8 cellular contexts compared by ENCODE assay signal in the genomic region with DNA sequence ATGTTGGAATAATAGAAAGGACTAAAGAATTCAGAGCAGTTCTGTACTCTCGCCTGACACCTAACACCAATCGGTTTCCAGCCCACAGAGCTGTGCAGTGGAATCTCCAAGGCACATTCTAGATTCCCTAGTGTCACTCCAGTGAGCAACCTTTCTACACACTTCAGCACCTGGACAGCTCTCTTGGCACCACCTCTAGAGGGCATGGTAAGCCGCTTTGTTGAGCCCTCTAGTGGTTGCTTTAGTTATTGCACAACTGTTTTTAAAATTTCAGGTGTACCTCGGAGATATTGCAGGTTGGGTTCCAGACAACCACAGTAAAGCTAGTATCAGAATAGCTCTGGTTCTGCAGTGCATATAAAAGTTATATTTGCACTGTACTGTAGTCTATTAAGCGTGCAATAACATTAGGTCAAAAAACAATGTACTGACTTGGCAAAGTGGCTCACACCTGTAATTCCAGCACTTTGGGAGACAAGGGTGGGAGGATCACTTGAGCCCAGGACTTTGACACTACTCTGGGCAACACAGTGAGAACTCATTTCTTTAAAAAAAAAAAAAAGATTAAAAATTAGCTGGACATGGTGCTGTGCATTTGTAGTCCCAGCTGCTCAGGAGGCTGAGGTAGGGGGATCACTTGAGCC. TPM values are rescaled to one million over a fixed set of nuclear protein-coding genes. Genes with fewer than 3 reads are reported as not detected.
DNase-seq lines count a peak whose midpoint lies in the region; ATAC-seq, FAIRE-seq and TF ChIP-seq lines count a peak whose summit lies in the region.

No MANE protein-coding gene starts in this region.

- H4K20me1 ChIP-seq in HepG2 (ENCODE audit: insufficient read depth, low read length) = peaks cover 4% of the 10 kb centered on the region; the same call in 1 of the 2 replicates

- no peaks in the 10 kb centered on the region for H3K4me1 Mint-ChIP-seq in chondrocyte (ENCODE audit: low read depth)

- intact Hi-C loops in HepG2 (cut with micrococcal nuclease; ENCODE audit: unreplicated experiment) = no loop called here

- H3K9ac ChIP-seq in HepG2 (ENCODE audit: insufficient read depth, low read depth, low read length) = no peak overlapping the region

- TF ChIP-seq CTCF in chondrocyte (IDR thresholded peaks at IDR 0.05) (peak; percentile 97), HepG2 (CRISPR knock-in tag; IDR thresholded peaks at IDR 0.05) (peak; percentile 89)

- H3K9me3 Mint-ChIP-seq in chondrocyte (ENCODE audit: low read depth) = no peaks in the 10 kb centered on the region

- TF ChIP-seq EP300 in HepG2 (IDR thresholded peaks at IDR 0.05; ENCODE audit: low read depth in 2 of 2, low read length in 2 of 2) (peak in 1 of 2 experiments; percentile 10; a peak in 1 of 4 replicates), HepG2 (CRISPR knock-in tag; IDR thresholded peaks at IDR 0.05; ENCODE audit: borderline replicate concordance) (no peak)

- H3K4me2 ChIP-seq in HepG2 (ENCODE audit: low read depth, low read length) = no peak overlapping the region

- no peak overlapping the region for H3K27ac ChIP-seq in HepG2 (ENCODE audit: extremely low read length, insufficient read depth, low read length)

- CTCF ChIA-PET in HepG2 (lab: Yijun Ruan, JAX; ENCODE audit: low intra/inter-chr PET ratio, low total read pairs) = interaction anchor here (2.0 kb wide), 1 partner anchor 154 kb away, joined by 6 read pairs; no protein-coding TSS in a partner anchor

- H3K79me2 ChIP-seq in HepG2 (ENCODE audit: insufficient read depth, low read length) = no peaks in the 10 kb centered on the region

- in situ Hi-C loops in HepG2 (cut with HindIII; ENCODE audit: extremely low pct_ligation_motif_present, low pct_unique_long_range_greater_than_20kb) = no loop called here

- 3% methylated on average over 5 of the region's 5 CpGs for WGBS in HepG2 (ENCODE audit: low lambda C conversion rate)

- H3K27me3 ChIP-seq in HepG2 (ENCODE audit: control insufficient read depth in 1 of 2, insufficient read depth in 2 of 2, low read length in 2 of 2) = no peaks in the 10 kb centered on the region; a peak in 1 of 5 replicates

- H3K4me1 ChIP-seq in HepG2 (ENCODE audit: insufficient read depth, low read length) = peaks cover 7% of the 10 kb centered on the region

- H3K4me3 ChIP-seq in HepG2 (replicated peaks in 1 of 3; ENCODE audit: insufficient read depth in 1 of 3, low read depth in 2 of 3, low read length in 3 of 3) = no peak overlapping the region

- peak; percentile 99 for ATAC-seq in GM19043 (IDR thresholded peaks at IDR 0.05; ENCODE audit: low read depth, unreplicated experiment)
- peak; percentile 95 for ATAC-seq in HG03280 (IDR thresholded peaks at IDR 0.05; ENCODE audit: unreplicated experiment)
- ATAC-seq in HepG2 = peak; percentile 95

- BruUV-seq in HepG2 (replicated peaks; lab: Mats Ljungman, UMichigan) = no TSS peak

- DNase-seq in C1 segment of cervical spinal cord (lab: John Stamatoyannopoulos, UW) (peak in 10 of 14 donors; percentile 2 to 33 (median 6)), NCI-H510A (lab: John Stamatoyannopoulos, UW) (peak; percentile 58), chondrocyte (ENCODE audit: low spot score) (no peak), HepG2 (ENCODE audit: low spot score) (peak; percentile 85)
- peak; percentile 46 to 63 for DNase-seq in activated CD4-positive, alpha-beta T cell treated with anti-CD3 and anti-CD28 coated beads for 24 hours (ENCODE audit: low read depth in 2 of 2)
- DNase-seq in stimulated activated CD4-positive, alpha-beta T cell treated with anti-CD3 and anti-CD28 coated beads, TNF-alpha, amount 100 ng/mL, for 24 hours (ENCODE audit: low read depth in 3 of 3) = peak; percentile 19 to 63 (median 49)

- H3K36me3 ChIP-seq in HepG2 (replicated peaks in 1 of 2; ENCODE audit: control insufficient read depth in 1 of 2, insufficient read depth in 2 of 2, low read length in 2 of 2) = no peaks in the 10 kb centered on the region

- no peak overlapping the region for H3K27ac Mint-ChIP-seq in chondrocyte (ENCODE audit: unreplicated experiment)

- peak; percentile 72 for TF ChIP-seq RAD21 in HepG2 (CRISPR knock-in tag; IDR thresholded peaks at IDR 0.05)

- FAIRE-seq in HepG2 (lab: Jason Lieb, UNC) = peak; percentile 72

- no peak for TF ChIP-seq POLR2A in HepG2 (IDR thresholded peaks at IDR 0.05; ENCODE audit: insufficient read depth in 1 of 2, low read depth in 2 of 2, low read length in 2 of 2)

- peaks cover 32% of the 10 kb centered on the region for H3K27me3 Mint-ChIP-seq in chondrocyte (ENCODE audit: low read depth)

- POLR2A ChIA-PET in HepG2 (lab: Yijun Ruan, JAX) = no interaction called here

- H2AFZ ChIP-seq in HepG2 (ENCODE audit: low read length) = no peak overlapping the region

- no peaks in the 10 kb centered on the region for H3K36me3 Mint-ChIP-seq in chondrocyte (ENCODE audit: low read depth)

- H3K4me3 Mint-ChIP-seq in chondrocyte (ENCODE audit: unreplicated experiment) = no peak overlapping the region

- H3K9me3 ChIP-seq in HepG2 (ENCODE audit: low read length) = no peaks in the 10 kb centered on the region

TF ChIP-seq in HepG2, 621 proteins besides CTCF, POLR2A, EP300 and RAD21 (continues in another document):
- TF ChIP-seq SOX13 (IDR thresholded peaks at IDR 0.05) (no peak), SOX13 (CRISPR knock-in tag; conservative IDR thresholded peaks at IDR 0.05 in 1 of 2, IDR thresholded peaks at IDR 0.05 in 1 of 2) (peak in 1 of 2 experiments; percentile 68; a peak in 2 of 4 replicates), CCDC6 (CRISPR knock-in tag; IDR thresholded peaks at IDR 0.05) (peak; percentile 30; the same call in 1 of the 2 replicates), KDM1A (CRISPR knock-in tag; IDR thresholded peaks at IDR 0.05) (peak; percentile 56; the same call in 1 of the 2 replicates), SATB2 (CRISPR knock-in tag; IDR thresholded peaks at IDR 0.05) (peak; percentile 94; the same call in 1 of the 2 replicates), ZFX (CRISPR knock-in tag; IDR thresholded peaks at IDR 0.05; ENCODE audit: low read depth) (peak; percentile 25; the same call in 1 of the 2 replicates), RBM39 (IDR thresholded peaks at IDR 0.05; ENCODE audit: low read depth, low read length, poor library complexity, severe bottlenecking) (no peak), ARHGAP35 (CRISPR knock-in tag; IDR thresholded peaks at IDR 0.05; ENCODE audit: borderline replicate concordance) (peak; percentile 53; the same call in 1 of the 2 replicates), HNF4A (CRISPR knock-in tag; IDR thresholded peaks at IDR 0.05) (no peak), ZSCAN29 (CRISPR knock-in tag; conservative IDR thresholded peaks at IDR 0.05) (no peak), ZNF619 (CRISPR knock-in tag; IDR thresholded peaks at IDR 0.05) (no peak), ZNF230 (CRISPR knock-in tag; IDR thresholded peaks at IDR 0.05) (0 out of 2 replicates have a peak, but pooled peaks have one; percentile 67), POLR2AphosphoS2 (IDR thresholded peaks at IDR 0.05; ENCODE audit: low read depth, low read length) (no peak), ZSCAN20 (CRISPR knock-in tag; IDR thresholded peaks at IDR 0.05; ENCODE audit: borderline replicate concordance) (0 out of 2 replicates have a peak, but pooled peaks have one; percentile 27)
- TF ChIP-seq, protein P1, sequence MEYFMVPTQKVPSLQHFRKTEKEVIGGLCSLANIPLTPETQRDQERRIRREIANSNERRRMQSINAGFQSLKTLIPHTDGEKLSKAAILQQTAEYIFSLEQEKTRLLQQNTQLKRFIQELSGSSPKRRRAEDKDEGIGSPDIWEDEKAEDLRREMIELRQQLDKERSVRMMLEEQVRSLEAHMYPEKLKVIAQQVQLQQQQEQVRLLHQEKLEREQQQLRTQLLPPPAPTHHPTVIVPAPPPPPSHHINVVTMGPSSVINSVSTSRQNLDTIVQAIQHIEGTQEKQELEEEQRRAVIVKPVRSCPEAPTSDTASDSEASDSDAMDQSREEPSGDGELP (IDR thresholded peaks at IDR 0.05; ENCODE audit: borderline replicate concordance, low read depth) = no peak

RNA-seq across cellular contexts. Expression of a gene that starts 26.5 kb away (rescaled TPM):
- 0.65 to 1.6 TPM in 2 of 3 replicates, not detected in the other for total RNA-seq in chondrocyte
- 0.22 and 0.28 TPM in 2 replicates for total RNA-seq in HepG2 (2016; rRNA removed; fragmentation: Illumina TruSeq; extraction: Trizol)
- 0.10 TPM in 1 of 2 replicates, not detected in the other for total RNA-seq in HepG2 (2016; cell fraction: cytosol; rRNA removed; fragmentation: Illumina TruSeq; extraction: Trizol; ENCODE audit: low read depth)
- not detected in 2 replicates for total RNA-seq in HepG2 (2016; cell fraction: insoluble cytoplasmic fraction; rRNA removed; fragmentation: Illumina TruSeq; extraction: Trizol)
- total RNA-seq in HepG2 (2016; cell fraction: membrane; rRNA removed; fragmentation: Illumina TruSeq; extraction: Trizol) = not detected in 2 replicates
- not detected in 2 replicates for total RNA-seq in HepG2 (2016; cell fraction: nucleus; rRNA removed; fragmentation: Illumina TruSeq; extraction: Trizol)
- polyA plus RNA-seq in HepG2 (2011; rRNA removed) = 0.08 and 0.16 TPM in 2 replicates
- polyA plus RNA-seq in HepG2 (2011; cell fraction: cytosol; rRNA removed) = 0.08 TPM in 1 of 2 replicates, not detected in the other
- polyA plus RNA-seq in HepG2 (2011; cell fraction: nucleus; rRNA removed) = not detected in 2 replicates
- not detected in 2 replicates for polyA plus RNA-seq in HepG2 (2012)
- 0.25 and 0.46 TPM in 2 replicates for polyA plus RNA-seq in HepG2 (2016; cell fraction: cytosol; fragmentation: Illumina TruSeq; extraction: Trizol; ENCODE audit: low read depth)
- 0.29 TPM in 1 of 2 replicates, not detected in the other for polyA plus RNA-seq in HepG2 (2016; cell fraction: insoluble cytoplasmic fraction; fragmentation: Illumina TruSeq; extraction: Trizol; ENCODE audit: low read depth)
- not detected in 2 replicates for polyA plus RNA-seq in HepG2 (2016; cell fraction: membrane; fragmentation: Illumina TruSeq; extraction: Trizol; ENCODE audit: low read depth)
- 0.34 TPM in 1 of 2 replicates, not detected in the other for polyA plus RNA-seq in HepG2 (2016; cell fraction: nucleus; fragmentation: Illumina TruSeq; extraction: Trizol; ENCODE audit: insufficient read depth, low read depth)
- 0.74 TPM in 1 of 2 replicates, not detected in the other for polyA minus RNA-seq in HepG2 (2011; rRNA and poly(A)+ RNA removed; ENCODE audit: low replicate concordance)
- not detected in 2 replicates for polyA minus RNA-seq in HepG2 (2011; cell fraction: cytosol; rRNA and poly(A)+ RNA removed)
- 0.25 and 0.39 TPM in 2 replicates for polyA minus RNA-seq in HepG2 (2011; cell fraction: nucleus; rRNA and poly(A)+ RNA removed)
